11 cellular contexts compared by ENCODE assay signal in genomic region chr5:16593013-16593412, GRCh38. TPM values are rescaled to one million over a fixed set of nuclear protein-coding genes. Genes with fewer than 3 reads are reported as not detected.
A peak's percentile ranks its signal among the peaks of the same experiment; 100 is the strongest.
DNase-seq lines count a peak whose midpoint lies in the region; TF ChIP-seq lines count a peak whose summit lies in the region.
"Had no signal": no experiment of that assay in that cellular context is flagged by ENCODE, and none has a peak within 500 bp of the region (broad histone marks: within the 10 kb centered on the region; RNA-seq: fewer than 3 reads in every experiment).

No MANE protein-coding gene starts in this region.

- no peak for TF ChIP-seq CTCF in BJ (IDR thresholded peaks at IDR 0.05; ENCODE audit: insufficient read depth, low read depth, low read length)
- no peak for TF ChIP-seq CTCF in astrocyte of the spinal cord (IDR thresholded peaks at IDR 0.05; ENCODE audit: low read depth, low read length)

- DNase-seq in BJ (ENCODE audit: low read depth) (peak; percentile 20), HS-5 (ENCODE audit: low read depth) (peak; percentile 73), astrocyte of the spinal cord (ENCODE audit: low read depth, low spot score) (peak; percentile 73), medulla oblongata (ENCODE audit: extremely low spot score) (peak; percentile 69), putamen (ENCODE audit: low spot score) (no peak), HAP-1 (ENCODE audit: low spot score in 2 of 2) (no peak), dermis blood vessel endothelial cell (no peak), NCI-H82 (lab: John Stamatoyannopoulos, UW) (no peak)
- DNase-seq: NCI-H2081 treated with DMSO at 0.1 percent for 48 hours, PC-9, T-helper 2 cell had no signal

- in situ Hi-C loops in astrocyte of the spinal cord (cut with HindIII; ENCODE audit: low sequenced_read_pairs) (no loop called here), HAP-1 (cut with MboI; ENCODE audit: low sequenced_read_pairs) (no loop called here)

- H3K27me3 ChIP-seq in BJ (ENCODE audit: control insufficient read depth, insufficient read depth, low read length) = no peaks in the 10 kb centered on the region; the same call in 1 of the 2 replicates
- H3K27me3 ChIP-seq in HAP-1 (ENCODE audit: low read depth) = no peaks in the 10 kb centered on the region

- H3K36me3 ChIP-seq in BJ (ENCODE audit: control insufficient read depth, insufficient read depth, low read length) = no peaks in the 10 kb centered on the region
- no peaks in the 10 kb centered on the region; the same call in 1 of the 2 replicates for H3K36me3 ChIP-seq in HAP-1 (replicated peaks)

- H3K4me3 ChIP-seq in BJ (ENCODE audit: low read depth, low read length) (no peak overlapping the region), astrocyte of the spinal cord (ENCODE audit: low read depth, low read length) (no peak overlapping the region), HAP-1 (no peak overlapping the region)
- H3K4me3 ChIP-seq: PC-9 had no signal

- H3K9me3 ChIP-seq in HAP-1 = no peaks in the 10 kb centered on the region

- POLR2A ChIA-PET in BJ (lab: Charles Lee) = no interaction called here

- H3K4me1 ChIP-seq in HAP-1 = peaks cover 5% of the 10 kb centered on the region; the same call in 1 of the 2 replicates

- CTCF ChIA-PET in BJ (lab: Yijun Ruan, JAX) = interaction anchor here (0.6 to 2.1 kb wide), 2 partner anchors 13 to 40 kb away, joined by 3 to 4 read pairs; no protein-coding TSS in a partner anchor

RNA-seq across cellular contexts. Expression of gene RETREG1, which starts 23.8 kb away (rescaled TPM):
- 0.04 and 0.06 TPM in 2 replicates for polyA plus RNA-seq in BJ (2011; rRNA removed)
- polyA minus RNA-seq in BJ (2011; rRNA and poly(A)+ RNA removed) = 0.14 TPM in 1 of 2 replicates, not detected in the other
- total RNA-seq in dermis blood vessel endothelial cell = 0.19 and 0.51 TPM in 2 replicates

Comparison
In these comparisons a context has a peak if more than half of its experiments do, and no peak if none do; other contexts are left out.
1. DNase-seq: peak in BJ (single experiment), HS-5 (single experiment), astrocyte of the spinal cord (single experiment) and medulla oblongata (single experiment); none in putamen (single experiment), HAP-1 (0 of 2), dermis blood vessel endothelial cell (single experiment) and NCI-H82 (single experiment).